In the genomic region with DNA sequence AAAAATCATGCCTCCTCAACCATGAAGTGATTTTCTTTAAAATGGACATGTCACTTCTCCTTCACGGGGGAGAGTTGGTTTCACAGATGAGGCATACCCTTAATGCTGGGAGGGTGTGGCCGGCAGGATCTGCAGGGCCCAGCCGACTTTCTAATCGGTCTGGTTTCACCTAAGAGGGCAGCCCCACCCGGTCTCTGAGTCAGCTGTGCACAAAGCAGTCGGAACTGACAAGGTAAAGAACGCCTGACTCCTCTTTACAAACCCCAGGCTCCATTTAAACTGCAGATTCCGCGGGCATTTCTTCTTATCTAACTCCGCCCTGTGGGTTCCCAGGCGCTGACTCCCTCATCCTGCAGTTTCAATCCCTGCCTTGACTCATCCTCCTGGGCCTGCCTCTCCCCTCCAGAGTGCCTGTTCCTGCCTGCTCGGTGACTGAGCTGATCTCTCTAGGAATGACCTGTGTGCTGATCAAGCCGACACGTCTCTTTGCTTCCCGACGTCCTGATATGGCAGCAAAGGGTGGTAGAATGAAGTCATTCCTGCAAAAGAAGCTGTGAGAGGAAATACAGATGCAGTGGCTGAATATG, we compare ENCODE assay signal across 8 cellular contexts.
DNase-seq lines count a peak whose midpoint lies in the region; ATAC-seq and TF ChIP-seq lines count a peak whose summit lies in the region.

No MANE protein-coding gene starts in this region.

- no peaks in the 10 kb centered on the region for H3K9me3 Mint-ChIP-seq in osteocyte (ENCODE audit: unreplicated experiment)

- no peak for TF ChIP-seq CTCF in osteocyte (IDR thresholded peaks at IDR 0.05)

- H3K36me3 Mint-ChIP-seq in osteocyte (ENCODE audit: unreplicated experiment): no peaks in the 10 kb centered on the region

- DNase-seq in NCI-H226: peak; percentile 99
- DNase-seq in osteocyte (ENCODE audit: extremely low spot score, unreplicated experiment): no peak
- no peak for DNase-seq in anterior cingulate cortex (lab: John Stamatoyannopoulos, UW)
- no peak for DNase-seq in activated CD8-positive, alpha-beta memory T cell treated with anti-CD3 and anti-CD28 coated beads for 24 hours
- DNase-seq in cerebellar cortex (ENCODE audit: low spot score): no peak
- no peak for DNase-seq in central memory CD4-positive, alpha-beta T cell

- peak overlapping the region; percentile 69 for H3K4me3 Mint-ChIP-seq in osteocyte (ENCODE audit: unreplicated experiment)

- H3K4me1 Mint-ChIP-seq in osteocyte (ENCODE audit: unreplicated experiment): peaks cover 31% of the 10 kb centered on the region

- H3K27ac Mint-ChIP-seq in osteocyte (ENCODE audit: unreplicated experiment): peak overlapping the region; percentile 11

- no peaks in the 10 kb centered on the region for H3K27me3 Mint-ChIP-seq in osteocyte (ENCODE audit: unreplicated experiment)

- ATAC-seq in GM18909 (IDR thresholded peaks at IDR 0.05; ENCODE audit: poor library complexity, unreplicated experiment) (peak; percentile 47), esophagus mucosa (peak; percentile 98)
